17 cellular contexts compared by ENCODE assay signal in genomic region chr2:61229936-61230335, GRCh38.
DNase-seq lines count a peak whose midpoint lies in the region; ATAC-seq and TF ChIP-seq lines count a peak whose summit lies in the region.
"Had no signal": no experiment of that assay in that cellular context is flagged by ENCODE, and none has a peak within 500 bp of the region (broad histone marks: within the 10 kb centered on the region; RNA-seq: fewer than 3 reads in every experiment).

No MANE protein-coding gene starts in this region.

- H2BK20ac ChIP-seq in IMR-90 (ENCODE audit: low read depth, low read length) = no peak overlapping the region

- no peak for TF ChIP-seq CTCF in IMR-90 (conservative IDR thresholded peaks at IDR 0.05; ENCODE audit: low read depth, low read length)
- no peak for TF ChIP-seq CTCF in choroid plexus epithelial cell (conservative IDR thresholded peaks at IDR 0.05; ENCODE audit: low read depth, low read length)
- no peak for TF ChIP-seq CTCF in prostate gland (IDR thresholded peaks at IDR 0.05)

- POLR2A ChIA-PET in IMR-90 (lab: Charles Lee; ENCODE audit: unreplicated experiment) = no interaction called here

- H3K9ac ChIP-seq in IMR-90 (ENCODE audit: low read depth, low read length) = no peak overlapping the region

- DNase-seq in EH (ENCODE audit: low read depth) (peak; percentile 63), IMR-90 (peak; percentile 48), choroid plexus epithelial cell (ENCODE audit: low read depth) (peak; percentile 39), myocyte (ENCODE audit: low read depth) (peak; percentile 32), posterior vena cava (ENCODE audit: low spot score) (no peak), prostate gland (ENCODE audit: low spot score) (no peak), 8988T (no peak)
- DNase-seq in activated naive CD4-positive, alpha-beta T cell treated with anti-CD3 and anti-CD28 coated beads, Interleukin-2, amount 50 U/mL, for 72 hours (ENCODE audit: low spot score in 2 of 2) = no peak
- DNase-seq: CD8-positive, alpha-beta T cell; COR-L47; DMS153; DMS79 treated with DMSO at 0.1 percent for 48 hours; GF-D8; HCEC 1CT had no signal

- H3K9me3 Mint-ChIP-seq in activated naive CD4-positive, alpha-beta T cell treated with anti-CD3 and anti-CD28 coated beads, Interleukin-2, amount 50 U/mL, for 72 hours = no peaks in the 10 kb centered on the region
- H3K9me3 Mint-ChIP-seq: CD14-positive monocyte; CD8-positive, alpha-beta T cell had no signal

- H4K5ac ChIP-seq in IMR-90 (ENCODE audit: low read depth, low read length) = no peak overlapping the region

- intact Hi-C loops in IMR-90 (cut with micrococcal nuclease) (no loop called here), posterior vena cava (cut with DNase I) (no loop called here), prostate gland (cut with DNase I) (loop anchor here (5.0 kb wide), 1 partner anchor 33 kb away; no protein-coding TSS in a partner anchor)

- TF ChIP-seq POLR2A in IMR-90 (IDR thresholded peaks at IDR 0.05; ENCODE audit: low read depth, low read length) (no peak), prostate gland (IDR thresholded peaks at IDR 0.05) (no peak)

- no TSS peak for BruUV-seq in IMR-90 (replicated peaks; lab: Mats Ljungman, UMichigan)

- H3K9me3 ChIP-seq in IMR-90 (ENCODE audit: control insufficient read depth, insufficient read depth, low read length) (no peaks in the 10 kb centered on the region), prostate gland (no peaks in the 10 kb centered on the region)
- H3K9me3 ChIP-seq: A549 had no signal

- H3K4me1 ChIP-seq in IMR-90 (ENCODE audit: control insufficient read depth, insufficient read depth, low read length) (peaks cover 3% of the 10 kb centered on the region), prostate gland (replicated peaks) (no peaks in the 10 kb centered on the region)
- H3K4me1 ChIP-seq: A549 had no signal

- no peak overlapping the region for H3K23ac ChIP-seq in IMR-90 (ENCODE audit: low read depth, low read length)

- peaks cover 9% of the 10 kb centered on the region for H3K9me1 ChIP-seq in IMR-90 (ENCODE audit: insufficient read depth, low read length)

- no peak overlapping the region for H4K91ac ChIP-seq in IMR-90 (ENCODE audit: insufficient read depth, low read depth, low read length)

- no peak overlapping the region for H2BK120ac ChIP-seq in IMR-90 (ENCODE audit: low read depth, low read length)

- H3K27me3 ChIP-seq in IMR-90 (ENCODE audit: control insufficient read depth, insufficient read depth, low read length) (no peaks in the 10 kb centered on the region), prostate gland (replicated peaks; ENCODE audit: insufficient read depth) (no peaks in the 10 kb centered on the region)

- no peak for TF ChIP-seq RAD21 in IMR-90 (IDR thresholded peaks at IDR 0.05; ENCODE audit: low read length)

- WGBS in IMR-90 (ENCODE audit: extremely low coverage in 2 of 2, insufficient read length in 1 of 2), 2 experiments = no CpG with 5 or more reads among the region's 2 CpGs
- 94% methylated on average over 2 of the region's 2 CpGs for WGBS in prostate gland

- H3K4ac ChIP-seq in IMR-90 (ENCODE audit: low read depth, low read length) = no peak overlapping the region

- H3K79me1 ChIP-seq in IMR-90 (ENCODE audit: low read depth in 1 of 2, low read length in 2 of 2) = peaks cover 0 to 2% of the 10 kb centered on the region in 2 experiments; a peak in 3 of 4 replicates

- H2BK15ac ChIP-seq in IMR-90 (ENCODE audit: low read depth, low read length) = no peak overlapping the region

- H3K36me3 Mint-ChIP-seq in activated naive CD4-positive, alpha-beta T cell treated with anti-CD3 and anti-CD28 coated beads, Interleukin-2, amount 50 U/mL, for 72 hours = peaks cover 5 to 22% of the 10 kb centered on the region in 2 donors

- H3K56ac ChIP-seq in IMR-90 (ENCODE audit: extremely low read depth, insufficient read depth, low read length) = no peak overlapping the region

- no peak overlapping the region for H3K14ac ChIP-seq in IMR-90 (replicated peaks; ENCODE audit: low read depth, low read length)

- H3K36me3 ChIP-seq in IMR-90 (ENCODE audit: control insufficient read depth, insufficient read depth, low read length) = peaks cover 34% of the 10 kb centered on the region
- peaks cover 0 to 5% of the 10 kb centered on the region in 2 donors for H3K36me3 ChIP-seq in prostate gland

- H2BK5ac ChIP-seq in IMR-90 (ENCODE audit: low read depth, low read length, poor library complexity, severe bottlenecking) = no peak overlapping the region

- H2AFZ ChIP-seq in IMR-90 (replicated peaks; ENCODE audit: low read length, poor library complexity) = no peak overlapping the region

- peak; percentile 51 for ATAC-seq in IMR-90 (ENCODE audit: low read depth)
- no peak for ATAC-seq in activated naive CD4-positive, alpha-beta T cell treated with anti-CD3 and anti-CD28 coated beads, Interleukin-2, amount 50 U/mL, for 72 hours
- ATAC-seq: A549; CD8-positive, alpha-beta T cell; HepG2 had no signal

- H3K4me2 ChIP-seq in IMR-90 (ENCODE audit: low read depth, low read length) = no peak overlapping the region
- H3K4me2 ChIP-seq: A549 had no signal

- no peak overlapping the region for H3K18ac ChIP-seq in IMR-90 (ENCODE audit: low read depth, low read length)

- H4K8ac ChIP-seq in IMR-90 (ENCODE audit: low read depth in 2 of 2, low read length in 2 of 2) = no peak overlapping the region

- in situ Hi-C loops in IMR-90 (cut with MboI; ENCODE audit: low sequenced_read_pairs) = no loop called here

- H3K27ac ChIP-seq in IMR-90 (ENCODE audit: insufficient read depth, low read length) (no peak overlapping the region), prostate gland (no peak overlapping the region)
- H3K27ac ChIP-seq: A549 had no signal

- dilution Hi-C loops in IMR-90 (cut with HindIII; ENCODE audit: low sequenced_read_pairs, unreplicated experiment) = no loop called here

- H2AK9ac ChIP-seq in IMR-90 (replicated peaks; ENCODE audit: low read depth, low read length, poor library complexity) = no peak overlapping the region

- peak overlapping the region in 1 of 2 donors; percentile 51 for H3K27ac Mint-ChIP-seq in activated naive CD4-positive, alpha-beta T cell treated with anti-CD3 and anti-CD28 coated beads, Interleukin-2, amount 50 U/mL, for 72 hours

- no peak overlapping the region for H2AK5ac ChIP-seq in IMR-90 (ENCODE audit: low read depth, low read length)

- H3K4me3 ChIP-seq in IMR-90 (ENCODE audit: insufficient read depth, low read depth, low read length) = no peak overlapping the region
- H3K4me3 ChIP-seq in choroid plexus epithelial cell (ENCODE audit: low read depth, low read length) = no peak overlapping the region
- H3K4me3 ChIP-seq in prostate gland = no peak overlapping the region
- H3K4me3 ChIP-seq: A549 had no signal

- H4K20me1 ChIP-seq in IMR-90 (ENCODE audit: insufficient read depth, low read length) = no peaks in the 10 kb centered on the region; the same call in 1 of the 2 replicates

- CTCF ChIA-PET in IMR-90 (lab: Yijun Ruan, JAX) = no interaction called here

TF ChIP-seq in IMR-90, 13 proteins besides CTCF, POLR2A, EP300 and RAD21:
- TF ChIP-seq MXI1 (IDR thresholded peaks at IDR 0.05; ENCODE audit: borderline replicate concordance, low read depth, low read length) = no peak
- TF ChIP-seq MAZ (IDR thresholded peaks at IDR 0.05; ENCODE audit: borderline replicate concordance, low read depth, low read length) = no peak
- TF ChIP-seq RFX5 (IDR thresholded peaks at IDR 0.05; ENCODE audit: low read depth, low read length) = no peak
- TF ChIP-seq SMC3 (IDR thresholded peaks at IDR 0.05; ENCODE audit: low read depth, low read length) = no peak
- TF ChIP-seq CEBPB (IDR thresholded peaks at IDR 0.05; ENCODE audit: low read depth, low read length) = no peak
- no peak for TF ChIP-seq CHD1 (IDR thresholded peaks at IDR 0.05; ENCODE audit: low read depth, low read length)
- TF ChIP-seq FOS (IDR thresholded peaks at IDR 0.05; ENCODE audit: low read depth, low read length) = no peak
- TF ChIP-seq MAFK (IDR thresholded peaks at IDR 0.05; ENCODE audit: low read depth, low read length) = no peak
- TF ChIP-seq, protein P1, sequence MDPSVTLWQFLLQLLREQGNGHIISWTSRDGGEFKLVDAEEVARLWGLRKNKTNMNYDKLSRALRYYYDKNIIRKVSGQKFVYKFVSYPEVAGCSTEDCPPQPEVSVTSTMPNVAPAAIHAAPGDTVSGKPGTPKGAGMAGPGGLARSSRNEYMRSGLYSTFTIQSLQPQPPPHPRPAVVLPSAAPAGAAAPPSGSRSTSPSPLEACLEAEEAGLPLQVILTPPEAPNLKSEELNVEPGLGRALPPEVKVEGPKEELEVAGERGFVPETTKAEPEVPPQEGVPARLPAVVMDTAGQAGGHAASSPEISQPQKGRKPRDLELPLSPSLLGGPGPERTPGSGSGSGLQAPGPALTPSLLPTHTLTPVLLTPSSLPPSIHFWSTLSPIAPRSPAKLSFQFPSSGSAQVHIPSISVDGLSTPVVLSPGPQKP (IDR thresholded peaks at IDR 0.05; ENCODE audit: borderline replicate concordance, low read depth, low read length) = no peak
- no peak for TF ChIP-seq RCOR1 (IDR thresholded peaks at IDR 0.05; ENCODE audit: insufficient replicate concordance, low read length)
- no peak for TF ChIP-seq BHLHE40 (IDR thresholded peaks at IDR 0.05; ENCODE audit: low read depth, low read length)
- TF ChIP-seq USF2 (IDR thresholded peaks at IDR 0.05; ENCODE audit: low read depth, low read length) = no peak
- TF ChIP-seq NFE2L2 (IDR thresholded peaks at IDR 0.05; ENCODE audit: low read depth, low read length) = no peak

Comparison
In these comparisons a context has a peak if more than half of its experiments do, and no peak if none do; other contexts are left out.
1. DNase-seq: peak in EH (single experiment), IMR-90 (single experiment), choroid plexus epithelial cell (single experiment) and myocyte (single experiment); none in posterior vena cava (single experiment), prostate gland (single experiment), activated naive CD4-positive, alpha-beta T cell treated with anti-CD3 and anti-CD28 coated beads, Interleukin-2, amount 50 U/mL, for 72 hours (0 of 2) and 8988T (single experiment).